ENCODE assay signal across 19 cellular contexts in the genomic region with DNA sequence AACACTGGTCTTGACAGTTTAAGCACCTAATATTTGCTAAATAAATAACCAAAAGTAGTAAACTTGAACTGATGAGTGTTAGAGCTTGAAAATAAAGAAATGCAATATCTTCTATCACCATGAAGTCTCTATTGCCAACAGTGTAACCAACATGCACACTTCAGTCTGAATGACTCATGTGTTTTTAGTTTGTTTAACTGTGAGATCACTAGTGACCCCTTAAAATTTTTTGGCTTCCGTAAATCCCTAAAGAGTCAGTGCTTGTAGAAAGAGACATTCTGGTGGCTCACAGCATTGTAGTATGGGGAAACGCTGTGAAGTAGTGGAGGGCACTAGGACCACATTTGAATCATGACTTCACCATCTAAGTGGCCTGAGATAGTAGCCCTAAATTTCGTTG.
"Had no signal": no experiment of that assay in that cellular context is flagged by ENCODE, and none has a peak within 500 bp of the region (broad histone marks: within the 10 kb centered on the region; RNA-seq: fewer than 3 reads in every experiment).

No MANE protein-coding gene starts in this region.

- H3K4me2 ChIP-seq: SK-N-SH had no signal

- H3K4me3 ChIP-seq: lower lobe of right lung, ovary, right lobe of liver, spleen, thyroid gland had no signal

- H3K9ac ChIP-seq: SK-N-SH had no signal

- H3K36me3 ChIP-seq: lower lobe of right lung, ovary, right lobe of liver, spleen, thyroid gland had no signal

- H3K27me3 Mint-ChIP-seq: activated CD8-positive, alpha-beta memory T cell treated with anti-CD3 and anti-CD28 coated beads, Interleukin-2, amount 10 ng/mL, durations not matched to agents 7 days and 5 days had no signal

- H3K9me3 ChIP-seq: lower lobe of right lung, ovary, right lobe of liver, SK-N-SH, thyroid gland had no signal

- DNase-seq: activated CD4-positive, alpha-beta T cell treated with anti-CD3 and anti-CD28 coated beads, Interleukin-2, amount 50 U/mL, for 48 hours; activated CD8-positive, alpha-beta memory T cell treated with anti-CD3 and anti-CD28 coated beads, Interleukin-2, amount 10 ng/mL, durations not matched to agents 7 days and 5 days; activated naive CD4-positive, alpha-beta T cell treated with anti-CD3 and anti-CD28 coated beads, Interleukin-2, amount 10 ng/mL, durations not matched to agents 7 days and 5 days; activated T-cell treated with anti-CD3 and anti-CD28 coated beads, Interleukin-2, amount 50 U/mL, for 1 hour; cortex of kidney; effector CD4-positive, alpha-beta T cell; lower lobe of right lung; midbrain; ovary; right lobe of liver; SK-N-SH; spleen; stimulated activated CD4-positive, alpha-beta T cell treated with anti-CD3 and anti-CD28 coated beads, Interleukin-2, amount 100 ng/mL, for 24 hours; T-helper 1 cell; T1000; thyroid gland had no signal

- H3K4me1 ChIP-seq: lower lobe of right lung, thyroid gland had no signal

- H3K27ac Mint-ChIP-seq: activated CD8-positive, alpha-beta memory T cell treated with anti-CD3 and anti-CD28 coated beads, Interleukin-2, amount 10 ng/mL, durations not matched to agents 7 days and 5 days; activated naive CD4-positive, alpha-beta T cell treated with anti-CD3 and anti-CD28 coated beads, Interleukin-2, amount 10 ng/mL, durations not matched to agents 7 days and 5 days; activated T-helper 2 cell treated with anti-CD3 and anti-CD28 coated beads, Interferon-gamma antibody, Interleukin-2, Interleukin-4, amounts not matched to agents 10 μg/mL and 5 μg/mL and 100 μg/mL, durations not matched to agents 14 hours and 24 hours and 36 hours had no signal

- H3K4me3 Mint-ChIP-seq: activated CD8-positive, alpha-beta memory T cell treated with anti-CD3 and anti-CD28 coated beads, Interleukin-2, amount 10 ng/mL, durations not matched to agents 7 days and 5 days; activated naive CD4-positive, alpha-beta T cell treated with anti-CD3 and anti-CD28 coated beads, Interleukin-2, amount 10 ng/mL, durations not matched to agents 7 days and 5 days; central memory CD8-positive, alpha-beta T cell had no signal

- H3K27ac ChIP-seq: lower lobe of right lung, ovary, right lobe of liver, spleen, thyroid gland, VCaP had no signal

- H3K9me3 Mint-ChIP-seq: activated T-helper 2 cell treated with anti-CD3 and anti-CD28 coated beads, Interferon-gamma antibody, Interleukin-2, Interleukin-4, amounts not matched to agents 10 μg/mL and 5 μg/mL and 100 μg/mL, durations not matched to agents 14 hours and 24 hours and 36 hours; central memory CD8-positive, alpha-beta T cell had no signal

- H3K27me3 ChIP-seq: ovary, right lobe of liver, thyroid gland had no signal

- H3K36me3 Mint-ChIP-seq: activated CD8-positive, alpha-beta memory T cell treated with anti-CD3 and anti-CD28 coated beads, Interleukin-2, amount 10 ng/mL, durations not matched to agents 7 days and 5 days; activated naive CD4-positive, alpha-beta T cell treated with anti-CD3 and anti-CD28 coated beads, Interleukin-2, amount 10 ng/mL, durations not matched to agents 7 days and 5 days had no signal

- H3K4me1 Mint-ChIP-seq: activated CD8-positive, alpha-beta memory T cell treated with anti-CD3 and anti-CD28 coated beads, Interleukin-2, amount 10 ng/mL, durations not matched to agents 7 days and 5 days; activated naive CD4-positive, alpha-beta T cell treated with anti-CD3 and anti-CD28 coated beads, Interleukin-2, amount 10 ng/mL, durations not matched to agents 7 days and 5 days; central memory CD8-positive, alpha-beta T cell had no signal
